Comparison of ENCODE assay signal across 20 cellular contexts in genomic region chr7:137462847-137463246, GRCh38.
DNase-seq lines count a peak whose midpoint lies in the region; ATAC-seq, FAIRE-seq and TF ChIP-seq lines count a peak whose summit lies in the region.
"Had no signal": no experiment of that assay in that cellular context is flagged by ENCODE, and none has a peak within 500 bp of the region (broad histone marks: within the 10 kb centered on the region; RNA-seq: fewer than 3 reads in every experiment).

No MANE protein-coding gene starts in this region.

- no peak overlapping the region for H4K5ac ChIP-seq in H1 (ENCODE audit: insufficient read length, low read depth, low read length)

- H4K8ac ChIP-seq in H1 (ENCODE audit: extremely low read depth, insufficient read depth, low read length), result no peak overlapping the region

- no peak overlapping the region for H3K27ac ChIP-seq in H1 (ENCODE audit: low read depth, low read length)
- H3K27ac ChIP-seq: 22Rv1, SK-N-MC had no signal

- H3K9me3 ChIP-seq in H1 (ENCODE audit: insufficient read depth in 2 of 2, low read depth in 1 of 2, low read length in 1 of 2), result no peaks in the 10 kb centered on the region
- H3K9me3 ChIP-seq: Caco-2, HAP-1, MG63 had no signal

- no peak for TF ChIP-seq RAD21 in H1 (IDR thresholded peaks at IDR 0.05 in 1 of 2, conservative IDR thresholded peaks at IDR 0.05 in 1 of 2; ENCODE audit: low read depth in 2 of 2, low read length in 2 of 2)

- no peak for FAIRE-seq in H1 (lab: Jason Lieb, UNC)
- FAIRE-seq: GM18507 had no signal

- no peak overlapping the region for H2BK120ac ChIP-seq in H1 (replicated peaks; ENCODE audit: low read depth, low read length)

- H3K4ac ChIP-seq in H1 (replicated peaks; ENCODE audit: insufficient read length, low read depth, low read length), result no peak overlapping the region

- intact Hi-C loops in activated CD4-positive, alpha-beta T cell treated with anti-CD3 and anti-CD28 coated beads for 36 hours (cut with DNase I, micrococcal nuclease), result no loop called here

- no peaks in the 10 kb centered on the region for H3K23me2 ChIP-seq in H1 (ENCODE audit: low read depth, low read length)

- peak overlapping the region in 1 of 4 experiments; percentile 3; a peak in 1 of 7 replicates for H3K9ac ChIP-seq in H1 (replicated peaks in 1 of 4; ENCODE audit: extremely low read depth in 1 of 4, low read depth in 3 of 4, low read length in 3 of 4)

- no peaks in the 10 kb centered on the region for H3K4me1 ChIP-seq in H1 (replicated peaks in 1 of 4; ENCODE audit: control insufficient read depth in 3 of 4, insufficient read depth in 4 of 4, low read length in 3 of 4)
- H3K4me1 ChIP-seq: Caco-2, HAP-1 had no signal

- no peak overlapping the region for H3K27ac Mint-ChIP-seq in activated CD4-positive, alpha-beta T cell treated with anti-CD3 and anti-CD28 coated beads for 36 hours
- H3K27ac Mint-ChIP-seq: CD14-positive monocyte had no signal

- H3K4me3 Mint-ChIP-seq in activated CD4-positive, alpha-beta T cell treated with anti-CD3 and anti-CD28 coated beads for 36 hours, result no peak overlapping the region
- H3K4me3 Mint-ChIP-seq: CD14-positive monocyte had no signal

- 0 out of 2 replicates have a peak overlapping the region, but pooled peaks have one; percentile 66 for H2BK15ac ChIP-seq in H1 (ENCODE audit: low read length)

- H2BK12ac ChIP-seq in H1 (ENCODE audit: low read depth, low read length), result no peak overlapping the region

- no peak for TF ChIP-seq EP300 in H1 (IDR thresholded peaks at IDR 0.05; ENCODE audit: borderline replicate concordance in 1 of 2, low read depth in 2 of 2, low read length in 2 of 2)

- peaks cover 3% of the 10 kb centered on the region for H3K27me3 Mint-ChIP-seq in activated CD4-positive, alpha-beta T cell treated with anti-CD3 and anti-CD28 coated beads for 36 hours

- H3K9me3 Mint-ChIP-seq in activated CD4-positive, alpha-beta T cell treated with anti-CD3 and anti-CD28 coated beads for 36 hours (ENCODE audit: low read depth), result no peaks in the 10 kb centered on the region
- H3K9me3 Mint-ChIP-seq: CD14-positive monocyte had no signal

- POLR2A ChIA-PET in activated CD4-positive, alpha-beta T cell treated with anti-CD3 and anti-CD28 coated beads for 36 hours (lab: Charles Lee), result no interaction called here
- POLR2A ChIA-PET in H1 (lab: Charles Lee; ENCODE audit: partially characterized antibody), result no interaction called here

- H3K4me3 ChIP-seq in H1 (ENCODE audit: extremely low read depth in 1 of 4, insufficient read depth in 2 of 4, low read depth in 3 of 4, low read length in 4 of 4), result no peak overlapping the region
- H3K4me3 ChIP-seq: HAP-1, MG63, SK-N-MC had no signal

- no peak overlapping the region for H4K91ac ChIP-seq in H1 (replicated peaks; ENCODE audit: insufficient read length, low read length)

- ATAC-seq in activated CD4-positive, alpha-beta T cell treated with anti-CD3 and anti-CD28 coated beads for 36 hours, result peak; percentile 30
- peak; percentile 23 for ATAC-seq in stimulated activated naive CD8-positive, alpha-beta T cell treated with anti-CD3 and anti-CD28 coated beads, Interleukin-15, Interleukin-2, amounts not matched to agents 100 U/mL and 50 U/mL, for 24 hours
- no peak for ATAC-seq in GM18858 (IDR thresholded peaks at IDR 0.05; ENCODE audit: unreplicated experiment)
- ATAC-seq: Right ventricle myocardium inferior had no signal

- no peak overlapping the region for H2AFZ ChIP-seq in H1 (ENCODE audit: low read length)

- no peak overlapping the region for H3K4me2 ChIP-seq in H1 (ENCODE audit: insufficient read depth in 1 of 2, low read depth in 2 of 2, low read length in 2 of 2)

- no peaks in the 10 kb centered on the region for H3K27me3 ChIP-seq in H1 (replicated peaks in 1 of 4; ENCODE audit: control insufficient read depth in 3 of 4, extremely low read depth in 1 of 4, insufficient read depth in 3 of 4, low read length in 3 of 4)
- H3K27me3 ChIP-seq: MG63 had no signal

- H4K20me1 ChIP-seq in H1 (replicated peaks in 1 of 2; ENCODE audit: control insufficient read depth in 1 of 2, insufficient read depth in 2 of 2, low read length in 2 of 2), result no peaks in the 10 kb centered on the region

- H3K79me2 ChIP-seq in H1 (ENCODE audit: control insufficient read depth in 1 of 2, insufficient read depth in 2 of 2, low read length in 2 of 2), result no peaks in the 10 kb centered on the region; a peak in 1 of 4 replicates

- WGBS in H1 (ENCODE audit: extremely low coverage in 1 of 2, insufficient coverage in 1 of 2, insufficient read length in 1 of 2, insufficient replicate concordance in 2 of 2, low coverage in 1 of 2, low lambda C conversion rate in 2 of 2, missing lambda C conversion rate in 1 of 2), 2 experiments, result 91% methylated on average over 5 of the region's 5 CpGs; no CpG with 5 or more reads in 1 of the 2 experiments

- H2BK5ac ChIP-seq in H1 (ENCODE audit: low read depth, low read length), result peak overlapping the region; percentile 18; the same call in 1 of the 2 replicates

- H2AK5ac ChIP-seq in H1 (ENCODE audit: low read depth, low read length), result no peak overlapping the region

- H3K56ac ChIP-seq in H1 (replicated peaks; ENCODE audit: insufficient read length, low read depth, low read length), result no peak overlapping the region

- no peak overlapping the region for H3K14ac ChIP-seq in H1 (ENCODE audit: insufficient read length)

- CTCF ChIA-PET in activated CD4-positive, alpha-beta T cell treated with anti-CD3 and anti-CD28 coated beads for 36 hours (lab: Charles Lee), result no interaction called here
- CTCF ChIA-PET in H1 (lab: Charles Lee; ENCODE audit: partially characterized antibody), result interaction anchor here (0.6 to 1.4 kb wide), 3 partner anchors 23 to 589 kb away, joined by 3 to 5 read pairs (median 4); no protein-coding TSS in a partner anchor

- no peaks in the 10 kb centered on the region for H3K4me1 Mint-ChIP-seq in activated CD4-positive, alpha-beta T cell treated with anti-CD3 and anti-CD28 coated beads for 36 hours
- H3K4me1 Mint-ChIP-seq: CD14-positive monocyte had no signal

- no peak for DNase-seq in activated CD4-positive, alpha-beta T cell treated with anti-CD3 and anti-CD28 coated beads for 36 hours
- no peak for DNase-seq in activated CD4-positive, alpha-beta T cell treated with anti-CD3 and anti-CD28 coated beads for 4 hours
- DNase-seq in NAMALWA (ENCODE audit: low spot score) (peak; percentile 9), H1 (ENCODE audit: low read depth in 1 of 2, low spot score in 2 of 2) (no peak), HPDE6-E6E7 (ENCODE audit: extremely low spot score) (no peak), GM03348 (ENCODE audit: low spot score) (no peak)
- no peak for DNase-seq in stimulated activated naive CD8-positive, alpha-beta T cell treated with anti-CD3 and anti-CD28 coated beads, Interleukin-15, Interleukin-2, amounts not matched to agents 100 U/mL and 50 U/mL, for 24 hours
- DNase-seq: Caco-2, KG1, MG63, NCI-H1105, NCI-H1694 treated with DMSO at 0.1 percent for 48 hours, NCI-H446 had no signal

- TF ChIP-seq CTCF in H1 (IDR thresholded peaks at IDR 0.05; ENCODE audit: control extremely low read depth in 1 of 3, insufficient read depth in 1 of 3, low read depth in 1 of 3, low read length in 3 of 3), result no peak

- H3K36me3 ChIP-seq in H1 (ENCODE audit: control insufficient read depth in 2 of 4, insufficient read depth in 4 of 4, low read length in 3 of 4), result no peaks in the 10 kb centered on the region
- H3K36me3 ChIP-seq: HAP-1, MG63 had no signal

- no peaks in the 10 kb centered on the region for H3K36me3 Mint-ChIP-seq in activated CD4-positive, alpha-beta T cell treated with anti-CD3 and anti-CD28 coated beads for 36 hours (ENCODE audit: low read depth)
- H3K36me3 Mint-ChIP-seq: CD14-positive monocyte had no signal

- H2BK20ac ChIP-seq in H1 (ENCODE audit: low read length), result no peak overlapping the region

- no peak overlapping the region for H3K23ac ChIP-seq in H1 (ENCODE audit: insufficient read length)

- no peaks in the 10 kb centered on the region for H3K79me1 ChIP-seq in H1 (ENCODE audit: low read depth, low read length)

- no peak overlapping the region for H3K18ac ChIP-seq in H1 (ENCODE audit: extremely low read depth, low read length)

- no peak for TF ChIP-seq POLR2A in H1 (IDR thresholded peaks at IDR 0.05; ENCODE audit: control extremely low read depth in 1 of 2, low read depth in 2 of 2, low read length in 2 of 2)

TF ChIP-seq in H1, 55 proteins besides CTCF, POLR2A, EP300 and RAD21:
- TF ChIP-seq BCL11A (IDR thresholded peaks at IDR 0.05; ENCODE audit: low read depth in 2 of 2, low read length in 2 of 2) (no peak), GABPA (IDR thresholded peaks at IDR 0.05; ENCODE audit: borderline replicate concordance, insufficient read depth, low read length) (no peak), EGR1 (IDR thresholded peaks at IDR 0.05; ENCODE audit: borderline replicate concordance, low read depth, low read length) (no peak), RBBP5 (IDR thresholded peaks at IDR 0.05; ENCODE audit: borderline replicate concordance, low read depth, low read length) (no peak), JUN (IDR thresholded peaks at IDR 0.05; ENCODE audit: low read depth, low read length) (no peak), CBX5 (IDR thresholded peaks at IDR 0.05; ENCODE audit: low read depth, low read length) (no peak), FOSL1 (IDR thresholded peaks at IDR 0.05; ENCODE audit: insufficient read depth, low read depth, low read length) (no peak), ZNF274 (IDR thresholded peaks at IDR 0.05; ENCODE audit: borderline replicate concordance, extremely low read depth, low read length) (no peak), CREB1 (IDR thresholded peaks at IDR 0.05) (no peak), CBX8 (IDR thresholded peaks at IDR 0.05; ENCODE audit: borderline replicate concordance, low read depth, low read length) (no peak), MAFK (IDR thresholded peaks at IDR 0.05; ENCODE audit: low read depth, low read length) (no peak)
- TF ChIP-seq, protein P1, sequence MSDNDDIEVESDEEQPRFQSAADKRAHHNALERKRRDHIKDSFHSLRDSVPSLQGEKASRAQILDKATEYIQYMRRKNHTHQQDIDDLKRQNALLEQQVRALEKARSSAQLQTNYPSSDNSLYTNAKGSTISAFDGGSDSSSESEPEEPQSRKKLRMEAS (IDR thresholded peaks at IDR 0.05), result no peak
